ENCODE assay signal across 8 cellular contexts in genomic region chr5:157459715-157460599, GRCh38. TPM values are rescaled to one million over a fixed set of nuclear protein-coding genes. Genes with fewer than 3 reads are reported as not detected.
A peak's percentile ranks its signal among the peaks of the same experiment; 100 is the strongest.
DNase-seq lines count a peak whose midpoint lies in the region; ATAC-seq and TF ChIP-seq lines count a peak whose summit lies in the region.

Gene NIPAL4, plus strand, starts transcription at chr5:157460213. Its CDS starts 108 bp downstream, at chr5:157460321.

- H3K27ac ChIP-seq in muscle layer of colon (ENCODE audit: low read depth, low read length) (peak within 1 kb of the TSS; percentile 60), stomach (peak within 1 kb of the TSS in 3 of 5 donors; percentile 47 to 80 (median 58))

- peak within 1 kb of the TSS; percentile 52 for H3K9ac ChIP-seq in muscle layer of colon (ENCODE audit: low read length)

- H3K27ac Mint-ChIP-seq in activated CD4-positive, alpha-beta T cell treated with anti-CD3 and anti-CD28 coated beads, Interleukin-2, amount 10 ng/mL, durations not matched to agents 7 days and 5 days = no peak within 1 kb of the TSS

- intact Hi-C loops in stomach (cut with DNase I; ENCODE audit: low total_unique reads) = no loop called here

- no peaks in the 10 kb centered on the region for H3K9me3 Mint-ChIP-seq in activated CD4-positive, alpha-beta T cell treated with anti-CD3 and anti-CD28 coated beads, Interleukin-2, amount 10 ng/mL, durations not matched to agents 7 days and 5 days

- POLR2A ChIA-PET in activated CD4-positive, alpha-beta T cell treated with anti-CD3 and anti-CD28 coated beads, Interleukin-2, amount 10 ng/mL, durations not matched to agents 7 days and 5 days (lab: Charles Lee) = no interaction called here

- peak within 1 kb of the TSS; percentile 52 for H3K4me3 Mint-ChIP-seq in activated CD4-positive, alpha-beta T cell treated with anti-CD3 and anti-CD28 coated beads, Interleukin-2, amount 10 ng/mL, durations not matched to agents 7 days and 5 days

- no peak for TF ChIP-seq CTCF in GM20000 (IDR thresholded peaks at IDR 0.05; ENCODE audit: extremely low read depth, missing control alignments)
- no peak for TF ChIP-seq CTCF in epithelial cell of esophagus (IDR thresholded peaks at IDR 0.05; ENCODE audit: insufficient read depth, low read depth, low read length, missing control alignments)
- no peak for TF ChIP-seq CTCF in stomach (IDR thresholded peaks at IDR 0.05)

- WGBS in stomach, 5 donors = 1 to 5% (median 3%) methylated on average over 14 to 54 of the region's 54 CpGs

- TF ChIP-seq EP300 in stomach (IDR thresholded peaks at IDR 0.05) = no peak

- H3K4me3 ChIP-seq in epithelial cell of esophagus (ENCODE audit: low read length) (peak within 1 kb of the TSS; percentile 75), muscle layer of colon (ENCODE audit: low read depth in 1 of 2, low read length in 2 of 2) (peak within 1 kb of the TSS; percentile 47 to 49), stomach (peak within 1 kb of the TSS; percentile 53 to 64 (median 55))

- CTCF ChIA-PET in activated CD4-positive, alpha-beta T cell treated with anti-CD3 and anti-CD28 coated beads, Interleukin-2, amount 10 ng/mL, durations not matched to agents 7 days and 5 days (lab: Charles Lee) = interaction anchor here (1.0 to 2.1 kb wide), 3 partner anchors 10 to 283 kb away, joined by 3 to 4 read pairs (median 3); no protein-coding TSS in a partner anchor

- no peaks in the 10 kb centered on the region for H3K9me3 ChIP-seq in muscle layer of colon (ENCODE audit: low read length)
- H3K9me3 ChIP-seq in stomach = no peaks in the 10 kb centered on the region

- TF ChIP-seq POLR2A in stomach (IDR thresholded peaks at IDR 0.05) = no peak

- H3K36me3 ChIP-seq in muscle layer of colon (ENCODE audit: insufficient read depth, low read length) (no peaks in the 10 kb centered on the region), stomach (no peaks in the 10 kb centered on the region)

- H3K27me3 ChIP-seq in muscle layer of colon (ENCODE audit: control insufficient read depth in 1 of 2, insufficient read depth in 2 of 2, low read length in 2 of 2) (no peaks in the 10 kb centered on the region), stomach (peaks cover 0 to 28% (median 15%) of the 10 kb centered on the region in 3 donors)

- H3K4me1 ChIP-seq in muscle layer of colon (ENCODE audit: insufficient read depth, low read length) (peaks cover 49% of the 10 kb centered on the region), stomach (peaks cover 7 to 28% (median 19%) of the 10 kb centered on the region in 4 donors)

- ATAC-seq in GM21526 (IDR thresholded peaks at IDR 0.05; ENCODE audit: low FRiP score, unreplicated experiment) (no peak), GM21529 (IDR thresholded peaks at IDR 0.05; ENCODE audit: unreplicated experiment) (no peak), GM18909 (IDR thresholded peaks at IDR 0.05; ENCODE audit: poor library complexity, unreplicated experiment) (no peak)

- peaks cover 30% of the 10 kb centered on the region for H3K4me1 Mint-ChIP-seq in activated CD4-positive, alpha-beta T cell treated with anti-CD3 and anti-CD28 coated beads, Interleukin-2, amount 10 ng/mL, durations not matched to agents 7 days and 5 days

- peaks cover 33% of the 10 kb centered on the region for H3K27me3 Mint-ChIP-seq in activated CD4-positive, alpha-beta T cell treated with anti-CD3 and anti-CD28 coated beads, Interleukin-2, amount 10 ng/mL, durations not matched to agents 7 days and 5 days

- H3K36me3 Mint-ChIP-seq in activated CD4-positive, alpha-beta T cell treated with anti-CD3 and anti-CD28 coated beads, Interleukin-2, amount 10 ng/mL, durations not matched to agents 7 days and 5 days (ENCODE audit: low read depth) = no peaks in the 10 kb centered on the region

- DNase-seq in GM20000 (ENCODE audit: low spot score) (peak; percentile 50), epithelial cell of esophagus (ENCODE audit: low read depth) (peak; percentile 60), stomach (no peak)
- DNase-seq in activated CD4-positive, alpha-beta T cell treated with anti-CD3 and anti-CD28 coated beads, Interleukin-2, amount 10 ng/mL, durations not matched to agents 7 days and 5 days = no peak

RNA-seq across cellular contexts. Expression of gene NIPAL4, which starts in this region (rescaled TPM):
- total RNA-seq in activated CD4-positive, alpha-beta T cell treated with anti-CD3 and anti-CD28 coated beads, Interleukin-2, amount 10 ng/mL, durations not matched to agents 7 days and 5 days = under 1 TPM; 0.10 to 0.17 TPM
- 1 to 10 TPM in 3 of 5 donors, under 1 TPM in 1, not detected in 1; 0.58 to 8.3 (median 4.6) TPM for total RNA-seq in stomach
- 1 to 10 TPM in 2 of 3 donors, under 1 TPM in 1; 0.19 to 4.0 (median 1.2) TPM for polyA plus RNA-seq in stomach

Comparison
In these comparisons a context has a peak if more than half of its experiments do, and no peak if none do; other contexts are left out.
1. DNase-seq: peak in GM20000 (single experiment) and epithelial cell of esophagus (single experiment); none in activated CD4-positive, alpha-beta T cell treated with anti-CD3 and anti-CD28 coated beads, Interleukin-2, amount 10 ng/mL, durations not matched to agents 7 days and 5 days (single experiment) and stomach (single experiment).
2. Peak in every context shown above with its lines, with median percentiles within 50 percentile points of each other: H3K4me3 ChIP-seq.